18 cellular contexts compared by ENCODE assay signal in the genomic region with DNA sequence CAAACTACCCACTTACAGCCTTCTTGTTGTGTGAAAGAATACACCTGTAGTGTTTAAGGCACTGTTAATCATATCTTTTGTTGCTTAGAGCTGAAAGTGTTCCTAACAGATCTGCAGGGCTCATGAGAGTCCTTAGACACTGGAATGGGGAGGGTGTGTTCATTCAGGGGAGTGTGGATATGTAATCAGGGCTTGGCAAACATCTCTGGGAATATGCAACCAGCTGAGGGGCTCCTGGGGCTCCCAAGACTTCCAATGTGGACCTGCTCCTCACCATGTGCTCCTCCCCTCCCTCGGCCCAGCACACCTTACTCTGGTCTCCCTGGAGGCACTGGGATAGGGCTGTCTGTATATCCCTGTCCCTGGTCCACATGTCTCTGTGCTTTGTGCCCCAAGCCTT. TPM values are rescaled to one million over a fixed set of nuclear protein-coding genes. Genes with fewer than 3 reads are reported as not detected.
"Had no signal": no experiment of that assay in that cellular context is flagged by ENCODE, and none has a peak within 500 bp of the region (broad histone marks: within the 10 kb centered on the region; RNA-seq: fewer than 3 reads in every experiment).

No MANE protein-coding gene starts in this region.

- H3K36me3 ChIP-seq: neutrophil, thoracic aorta had no signal

- H3K79me2 ChIP-seq: parathyroid adenoma had no signal

- H3K27me3 ChIP-seq: foreskin keratinocyte, neutrophil had no signal

- FAIRE-seq: TTC549 had no signal

- H3K9me3 ChIP-seq: neutrophil, thoracic aorta had no signal

- H3K4me1 ChIP-seq: foreskin keratinocyte, parathyroid adenoma had no signal

- DNase-seq: activated B cell treated with CpG ODN at 0.5 μM for 24 hours; activated CD4-positive, alpha-beta T cell treated with anti-CD3 and anti-CD28 coated beads, Interleukin-2, amount 10 ng/mL, durations not matched to agents 24 days and 14 days; activated CD8-positive, alpha-beta memory T cell treated with anti-CD3 and anti-CD28 coated beads, Interleukin-2, amount 50 U/mL, for 48 hours; activated gamma-delta T cell treated with Interleukin-2 at 50 U/mL for 16 hours; activated naive CD8-positive, alpha-beta T cell treated with anti-CD3 and anti-CD28 coated beads for 36 hours; amygdala; foreskin keratinocyte; head of caudate nucleus; left cardiac atrium; naive thymus-derived CD4-positive, alpha-beta T cell; stimulated activated CD4-positive, alpha-beta T cell treated with anti-CD3 and anti-CD28 coated beads, Interleukin-12 subunit alpha, Interleukin-12 subunit beta, amount 100 ng/mL, for 4 hours; stimulated activated CD4-positive, alpha-beta T cell treated with anti-CD3 and anti-CD28 coated beads, Interleukin-2, amount 100 ng/mL, for 24 hours had no signal

- H2AFZ ChIP-seq: parathyroid adenoma had no signal

- ATAC-seq: foreskin keratinocyte, left cardiac atrium had no signal

- H3K27ac ChIP-seq: foreskin keratinocyte, neutrophil, parathyroid adenoma, thoracic aorta had no signal

- H3K4me3 ChIP-seq: coronary artery, thoracic aorta had no signal

RNA-seq across cellular contexts. Expression of gene RARRES1, which starts 39.3 kb away (rescaled TPM):
- total RNA-seq: activated B cell treated with CpG ODN at 0.5 μM for 24 hours; activated CD4-positive, alpha-beta T cell treated with anti-CD3 and anti-CD28 coated beads, Interleukin-2, amount 10 ng/mL, durations not matched to agents 24 days and 14 days; activated naive CD8-positive, alpha-beta T cell treated with anti-CD3 and anti-CD28 coated beads for 36 hours; foreskin keratinocyte; mononuclear cell; naive thymus-derived CD4-positive, alpha-beta T cell had no signal
- polyA plus RNA-seq: naive thymus-derived CD4-positive, alpha-beta T cell had no signal
